In the genomic region with DNA sequence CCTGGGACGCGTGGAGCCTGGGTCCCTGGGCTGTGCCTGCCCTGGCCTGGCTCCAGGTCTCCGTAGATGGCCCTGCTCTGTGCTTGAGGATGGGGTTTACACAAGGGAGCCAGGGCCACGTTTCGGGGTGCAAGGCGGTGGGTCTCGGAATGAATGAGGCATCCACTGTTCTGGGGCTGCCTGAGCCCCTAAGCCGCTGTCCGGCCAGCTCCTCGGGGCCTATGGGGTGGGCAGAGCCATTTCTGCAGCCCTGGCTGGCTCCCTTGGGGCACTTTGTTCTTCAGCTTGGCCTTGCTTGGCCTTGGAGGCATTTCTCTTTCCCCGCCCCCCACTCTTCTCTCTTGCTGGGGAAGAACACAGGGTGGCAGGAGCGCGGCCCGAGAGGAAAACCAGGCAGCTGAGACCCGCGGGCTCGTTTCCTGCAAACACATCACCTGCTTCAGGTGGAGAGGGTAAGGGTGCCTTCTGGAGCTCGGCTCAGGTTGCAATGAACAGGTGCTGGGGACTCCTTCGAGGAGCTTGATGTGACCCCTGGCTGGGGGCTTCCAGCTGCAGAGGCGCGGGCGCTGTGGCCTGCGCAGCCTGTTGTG, we compare ENCODE assay signal across 1 cellular context.
TF ChIP-seq lines count a peak whose summit lies in the region.

No MANE protein-coding gene starts in this region.

TF ChIP-seq in H1, 55 proteins besides CTCF, POLR2A, EP300 and RAD21:
- TF ChIP-seq SP2 (IDR thresholded peaks at IDR 0.05; ENCODE audit: low read length) (no peak), CHD1 (IDR thresholded peaks at IDR 0.05; ENCODE audit: low read depth, low read length) (no peak), HDAC2 (IDR thresholded peaks at IDR 0.05; ENCODE audit: borderline replicate concordance in 1 of 2, low read depth in 2 of 2, low read length in 2 of 2) (no peak), JUND (IDR thresholded peaks at IDR 0.05; ENCODE audit: low read length) (no peak), SUZ12 (IDR thresholded peaks at IDR 0.05; ENCODE audit: low read length) (no peak), GTF2F1 (IDR thresholded peaks at IDR 0.05; ENCODE audit: borderline replicate concordance, low read depth, low read length) (no peak), BRCA1 (IDR thresholded peaks at IDR 0.05; ENCODE audit: low read depth, low read length) (no peak), FOSL1 (IDR thresholded peaks at IDR 0.05; ENCODE audit: insufficient read depth, low read depth, low read length) (no peak), CEBPB (IDR thresholded peaks at IDR 0.05; ENCODE audit: low read depth, low read length) (no peak), KDM4A (IDR thresholded peaks at IDR 0.05; ENCODE audit: low read depth, low read length, severe bottlenecking) (no peak), TAF1 (IDR thresholded peaks at IDR 0.05; ENCODE audit: low read depth, low read length) (no peak), KDM5A (IDR thresholded peaks at IDR 0.05; ENCODE audit: low read length) (no peak)
- TF ChIP-seq, protein P1, sequence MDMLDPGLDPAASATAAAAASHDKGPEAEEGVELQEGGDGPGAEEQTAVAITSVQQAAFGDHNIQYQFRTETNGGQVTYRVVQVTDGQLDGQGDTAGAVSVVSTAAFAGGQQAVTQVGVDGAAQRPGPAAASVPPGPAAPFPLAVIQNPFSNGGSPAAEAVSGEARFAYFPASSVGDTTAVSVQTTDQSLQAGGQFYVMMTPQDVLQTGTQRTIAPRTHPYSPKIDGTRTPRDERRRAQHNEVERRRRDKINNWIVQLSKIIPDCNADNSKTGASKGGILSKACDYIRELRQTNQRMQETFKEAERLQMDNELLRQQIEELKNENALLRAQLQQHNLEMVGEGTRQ (IDR thresholded peaks at IDR 0.05; ENCODE audit: low read length) = no peak
